In the genomic region with DNA sequence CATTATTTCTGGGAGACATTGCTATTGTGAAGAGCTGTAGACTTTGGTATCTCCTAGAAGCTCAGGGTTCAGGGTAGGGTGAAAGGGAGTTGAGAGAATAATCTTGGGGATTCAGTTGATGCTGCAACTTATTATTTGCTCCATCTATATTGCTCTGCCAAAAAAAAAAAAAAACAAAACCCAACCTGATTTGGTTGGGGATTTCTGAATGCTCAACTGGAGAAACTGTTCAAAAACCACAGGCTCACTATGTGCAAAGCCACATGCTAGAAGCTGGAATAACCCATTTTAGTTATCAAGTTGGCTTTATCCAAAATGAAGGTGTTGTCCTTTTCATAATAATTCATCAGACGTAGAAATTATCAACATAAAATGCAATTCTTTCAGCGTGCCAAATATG, we compare ENCODE assay signal across 8 cellular contexts.
"Had no signal": no experiment of that assay in that cellular context is flagged by ENCODE, and none has a peak within 500 bp of the region (broad histone marks: within the 10 kb centered on the region; RNA-seq: fewer than 3 reads in every experiment).

No MANE protein-coding gene starts in this region.

- FAIRE-seq: H1, HepG2 had no signal

- H3K27ac ChIP-seq: KMS-11 had no signal

- H3K4me3 Mint-ChIP-seq: GM23338, H9, IgD-negative memory B cell had no signal

- DNase-seq: H9, Karpas-422, KBM-7 had no signal

- H2AFZ ChIP-seq: GM23338 had no signal

- H3K4me2 ChIP-seq: GM23338, KMS-11 had no signal

- H3K4me3 ChIP-seq: GM23338 had no signal

- H3K4me1 Mint-ChIP-seq: IgD-negative memory B cell had no signal

- H3K27ac Mint-ChIP-seq: GM23338, H9, IgD-negative memory B cell had no signal

- H3K9ac ChIP-seq: KMS-11 had no signal
